In genomic region chr7:141032539-141033323, GRCh38 we compare ENCODE assay signal across 7 cellular contexts. TPM values are rescaled to one million over a fixed set of nuclear protein-coding genes. Genes with fewer than 3 reads are reported as not detected.
DNase-seq lines count a peak whose midpoint lies in the region; ATAC-seq and TF ChIP-seq lines count a peak whose summit lies in the region.
"Not testable (repeated sequence)": the region's sequence is repeated elsewhere in the genome, so short reads cannot be mapped to it uniquely, and the experiment has no call there.

No MANE protein-coding gene starts in this region.

- not testable (repeated sequence) for H2BK20ac ChIP-seq in H9 (ENCODE audit: low read depth, low read length, poor library complexity, severe bottlenecking)

- H3K14ac ChIP-seq in H9 (ENCODE audit: insufficient read depth, low read length), result 0 out of 2 replicates have a peak overlapping the region, but pooled peaks have one; percentile 81
- not testable (repeated sequence) for H3K14ac ChIP-seq in neuronal stem cell (ENCODE audit: low read length)

- H3K18ac ChIP-seq in H9 (ENCODE audit: insufficient read length, low read depth, low read length), result peak overlapping the region; percentile 87
- not testable (repeated sequence) for H3K18ac ChIP-seq in neuronal stem cell (ENCODE audit: low read length)

- DNase-seq in Caco-2 (peak; percentile 58 to 80), NCI-H146 (lab: John Stamatoyannopoulos, UW) (peak; percentile 66), NCI-H748 treated with DMSO at 0.1 percent for 48 hours (lab: John Stamatoyannopoulos, UW) (peak; percentile 6), WTC11 (ENCODE audit: low spot score) (peak; percentile 50)
- DNase-seq in H9; neuronal stem cell (ENCODE audit: low spot score): not testable (repeated sequence)

- H3K4me1 ChIP-seq in Caco-2; H9 (ENCODE audit: insufficient read depth, low read length); neuronal stem cell (ENCODE audit: control insufficient read depth in 2 of 2, insufficient read depth in 1 of 2, low read depth in 1 of 2, low read length in 2 of 2): not testable (repeated sequence)

- H2BK5ac ChIP-seq in H9 (ENCODE audit: insufficient read length, low read length); neuronal stem cell (ENCODE audit: low read length): not testable (repeated sequence)

- no CpG with 5 or more reads among the region's 33 CpGs for WGBS in H9 (ENCODE audit: extremely low coverage, insufficient read length, low lambda C conversion rate)
- no CpG with 5 or more reads among the region's 33 CpGs for WGBS in neuronal stem cell (ENCODE audit: extremely low coverage in 2 of 2, insufficient read length in 2 of 2, insufficient replicate concordance in 1 of 2), 2 donors

- H3K27ac ChIP-seq in H9 (ENCODE audit: insufficient read length, low read depth, low read length); neuronal stem cell (replicated peaks; ENCODE audit: low read length): not testable (repeated sequence)

- not testable (repeated sequence) for TF ChIP-seq CTCF in Caco-2 (IDR thresholded peaks at IDR 0.05; ENCODE audit: insufficient read depth in 1 of 2, low read depth in 1 of 2, low read length in 1 of 2, severe bottlenecking in 1 of 2, unreplicated experiment in 1 of 2); H9 (conservative IDR thresholded peaks at IDR 0.05); WTC11 (IDR thresholded peaks at IDR 0.05)

- not testable (repeated sequence) for BruUV-seq in Caco-2 (replicated peaks; lab: Mats Ljungman, UMichigan)

- H4K5ac ChIP-seq in H9 (ENCODE audit: insufficient read length, low read depth, low read length), result not testable (repeated sequence)

- H3K27me3 ChIP-seq in Caco-2 (replicated peaks; ENCODE audit: control insufficient read depth, insufficient read depth, low read length); H9 (ENCODE audit: insufficient read depth, low read length); neuronal stem cell (ENCODE audit: control insufficient read depth in 3 of 3, insufficient read depth in 3 of 3, low read depth in 1 of 3, low read length in 3 of 3): not testable (repeated sequence)

- H4K20me1 ChIP-seq in H9 (ENCODE audit: control insufficient read depth, insufficient read depth, insufficient read length), result not testable (repeated sequence)

- not testable (repeated sequence) for ATAC-seq in WTC11

- POLR2A ChIA-PET in Caco-2 (lab: Charles Lee), result interaction anchor here (0.6 kb wide), 1 partner anchor 18 kb away, joined by 6 read pairs; the partner anchor contains the start of gene MRPS33
- POLR2A ChIA-PET in WTC11 (lab: Charles Lee), result not testable (repeated sequence)

- H3K23me2 ChIP-seq in H9 (ENCODE audit: insufficient read length, low read depth, low read length, poor library complexity, severe bottlenecking), result not testable (repeated sequence)

- not testable (repeated sequence) for H3K36me3 ChIP-seq in Caco-2 (ENCODE audit: control insufficient read depth, insufficient read depth, low read length); neuronal stem cell (replicated peaks in 1 of 2; ENCODE audit: control insufficient read depth in 2 of 2, insufficient read depth in 2 of 2, low read length in 2 of 2)

- not testable (repeated sequence) for H3K4me2 ChIP-seq in H9 (ENCODE audit: insufficient read depth, insufficient read length, low read length); neuronal stem cell (ENCODE audit: insufficient read depth, low read length, poor library complexity, severe bottlenecking)

- H3K9ac ChIP-seq in H9 (ENCODE audit: extremely low read depth, insufficient read length, low read length); neuronal stem cell (ENCODE audit: low read depth, low read length, poor library complexity): not testable (repeated sequence)

- peak overlapping the region; percentile 74 for H3K4me3 Mint-ChIP-seq in Caco-2 (ENCODE audit: unreplicated experiment)
- H3K4me3 Mint-ChIP-seq in H9, result peak overlapping the region; percentile 15 to 38; a peak in 2 of 5 replicates
- peak overlapping the region; percentile 38 for H3K4me3 Mint-ChIP-seq in WTC11

- H3K23ac ChIP-seq in H9 (ENCODE audit: insufficient read length, low read depth, low read length); neuronal stem cell (ENCODE audit: low read depth, low read length, poor library complexity): not testable (repeated sequence)

- peaks cover 28% of the 10 kb centered on the region for H3K9me3 Mint-ChIP-seq in Caco-2 (ENCODE audit: unreplicated experiment)
- H3K9me3 Mint-ChIP-seq in H9, result peaks cover 31 to 44% of the 10 kb centered on the region in 2 experiments
- peaks cover 44% of the 10 kb centered on the region for H3K9me3 Mint-ChIP-seq in WTC11

- H4K91ac ChIP-seq in H9 (ENCODE audit: insufficient read length, low read depth, low read length); neuronal stem cell (ENCODE audit: low read depth, low read length, poor library complexity): not testable (repeated sequence)

- not testable (repeated sequence) for H2BK12ac ChIP-seq in H9 (ENCODE audit: insufficient read length, low read depth, low read length); neuronal stem cell (ENCODE audit: low read length)

- not testable (repeated sequence) for H3K56ac ChIP-seq in H9 (ENCODE audit: insufficient read length, low read depth, low read length)

- H3K9me3 ChIP-seq in Caco-2, result peaks cover 19% of the 10 kb centered on the region
- not testable (repeated sequence) for H3K9me3 ChIP-seq in H9 (ENCODE audit: control insufficient read depth, low read depth, low read length); iPS-18c (ENCODE audit: control insufficient read depth, insufficient read depth, low read length); neuronal stem cell (replicated peaks in 1 of 2; ENCODE audit: control insufficient read depth in 2 of 2, insufficient read depth in 1 of 2, low read depth in 1 of 2, low read length in 2 of 2)

- CTCF ChIA-PET in Caco-2 (lab: Charles Lee) (interaction anchor here (0.5 to 1.0 kb wide), 4 partner anchors 18 to 1414 kb away, joined by 3 to 8 read pairs (median 6); partner anchors contain the start of gene MRPS33), WTC11 (lab: Charles Lee) (interaction anchor here (1.3 kb wide), 1 partner anchor 199 kb away, joined by 3 read pairs; no protein-coding TSS in a partner anchor)

- not testable (repeated sequence) for H2BK120ac ChIP-seq in H9 (ENCODE audit: low read depth, low read length, poor library complexity, severe bottlenecking); neuronal stem cell (ENCODE audit: low read depth, low read length)

- intact Hi-C loops in Caco-2 (cut with micrococcal nuclease; ENCODE audit: unreplicated experiment), result loop anchor here (2.0 kb wide), 1 partner anchor 18 kb away; the partner anchor contains the start of gene MRPS33

- not testable (repeated sequence) for H3K79me1 ChIP-seq in H9 (ENCODE audit: insufficient read depth, low read depth, low read length, poor library complexity, severe bottlenecking); neuronal stem cell (ENCODE audit: low read depth, low read length)

- not testable (repeated sequence) for H2AFZ ChIP-seq in H9 (ENCODE audit: low read length)
- H2AFZ ChIP-seq in neuronal stem cell (ENCODE audit: low read length), result peak overlapping the region; percentile 60

- H3K4me1 Mint-ChIP-seq in Caco-2 (ENCODE audit: low read depth, unreplicated experiment), result not testable (repeated sequence)
- H3K4me1 Mint-ChIP-seq in H9 (peaks cover 9 to 13% of the 10 kb centered on the region in 2 experiments), WTC11 (peaks cover 14% of the 10 kb centered on the region)

- not testable (repeated sequence) for H4K8ac ChIP-seq in H9 (replicated peaks; ENCODE audit: insufficient read length, low read depth, low read length); neuronal stem cell (ENCODE audit: low read depth, low read length)

- not testable (repeated sequence) for H3K4ac ChIP-seq in H9 (ENCODE audit: low read depth, low read length); neuronal stem cell (ENCODE audit: low read length)

- H3T11ph ChIP-seq in H9 (ENCODE audit: low read length), result not testable (repeated sequence)

- not testable (repeated sequence) for H2BK15ac ChIP-seq in H9 (ENCODE audit: low read depth, low read length); neuronal stem cell (ENCODE audit: low read length)

- not testable (repeated sequence) for H3K27me3 Mint-ChIP-seq in Caco-2 (ENCODE audit: insufficient read depth, unreplicated experiment); H9 (ENCODE audit: low read depth); WTC11 (ENCODE audit: low read depth)

- peak overlapping the region; percentile 48 for H3K4me3 ChIP-seq in Caco-2 (ENCODE audit: low read depth, low read length)
- peak overlapping the region; percentile 9; the same call in 1 of the 2 replicates for H3K4me3 ChIP-seq in iPS-18c (ENCODE audit: insufficient read depth, low read depth, low read length)
- H3K4me3 ChIP-seq in neuronal stem cell (ENCODE audit: low read length in 2 of 2), result not testable (repeated sequence)

- not testable (repeated sequence) for H2AK5ac ChIP-seq in H9 (ENCODE audit: insufficient read length, low read length); neuronal stem cell (ENCODE audit: low read depth, low read length)

- not testable (repeated sequence) for H3K36me3 Mint-ChIP-seq in Caco-2 (ENCODE audit: insufficient read depth, unreplicated experiment)
- H3K36me3 Mint-ChIP-seq in H9 (ENCODE audit: insufficient read depth in 1 of 3, low read depth in 3 of 3) (peaks cover 7 to 35% (median 10%) of the 10 kb centered on the region in 3 experiments; a peak in 6 of 7 replicates), WTC11 (peaks cover 28% of the 10 kb centered on the region)

- H3K79me2 ChIP-seq in H9 (ENCODE audit: insufficient read depth, low read length), result not testable (repeated sequence)

- H3K27ac Mint-ChIP-seq in Caco-2 (ENCODE audit: unreplicated experiment) (peak overlapping the region; percentile 89), H9 (peak overlapping the region; percentile 72 to 98 (median 95); a peak in 5 of 7 replicates), WTC11 (peak overlapping the region; percentile 93)

TF ChIP-seq in WTC11, 78 proteins besides CTCF, POLR2A, EP300 and RAD21:
- peak; percentile 56; the same call in 1 of the 2 replicates for TF ChIP-seq FOXK1 (CRISPR knock-in tag; IDR thresholded peaks at IDR 0.05)

RNA-seq across cellular contexts. Expression of gene MRPS33, which starts 18.0 kb away (rescaled TPM):
- total RNA-seq in Caco-2 (2022) (67.7 and 70.2 TPM in 2 replicates), H9 (2021) (58.3 and 64.2 TPM in 2 replicates), WTC11 (2021) (63.5 to 66.8 TPM (median 66.7 TPM) in 3 replicates)
- 77.3 TPM for polyA plus RNA-seq in neuronal stem cell (2013, experiment 1 of 2)
- polyA plus RNA-seq in neuronal stem cell (2013, experiment 2 of 2), result 69.8 TPM

RNA-seq across cellular contexts. Expression of gene TMEM178B, which starts 41.1 kb away (rescaled TPM):
- total RNA-seq in Caco-2 (2022) (0.02 and 0.11 TPM in 2 replicates), H9 (2021) (9.3 and 11.3 TPM in 2 replicates), WTC11 (2021) (18.0 to 22.3 TPM (median 20.4 TPM) in 3 replicates)
- 4.0 TPM for polyA plus RNA-seq in neuronal stem cell (2013, experiment 1 of 2)
- polyA plus RNA-seq in neuronal stem cell (2013, experiment 2 of 2), result 4.4 TPM
